In the genomic region with DNA sequence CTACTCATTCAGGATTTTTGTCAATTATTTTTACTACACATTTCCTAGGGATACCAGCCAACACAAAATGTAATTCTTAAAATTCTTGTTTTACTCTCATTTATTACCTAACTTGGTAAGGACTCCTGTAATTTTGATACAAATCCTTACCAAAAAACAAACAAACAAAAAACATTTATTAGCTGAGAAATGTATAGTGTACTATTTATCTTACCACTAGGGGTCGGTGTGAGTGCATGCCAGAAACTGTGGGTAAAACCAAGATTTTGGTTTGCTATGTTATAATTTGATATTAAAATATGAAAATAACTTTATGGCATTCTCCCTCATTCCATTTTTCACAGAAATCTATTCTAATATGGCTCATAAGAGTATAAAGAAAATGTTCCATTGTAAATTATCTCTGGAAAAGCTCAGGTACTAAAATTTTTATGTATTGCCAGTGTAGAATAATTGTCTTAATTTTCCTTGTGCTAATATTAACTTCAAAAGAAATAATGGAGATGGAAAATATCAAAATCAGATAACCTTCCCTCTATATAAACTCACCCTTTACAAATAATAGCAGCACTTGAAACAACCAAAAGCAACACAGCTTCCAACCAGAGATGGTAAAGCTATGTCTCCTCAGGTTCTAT, we compare ENCODE assay signal across 9 cellular contexts.
DNase-seq lines count a peak whose midpoint lies in the region; ATAC-seq and TF ChIP-seq lines count a peak whose summit lies in the region.
"Had no signal": no experiment of that assay in that cellular context is flagged by ENCODE, and none has a peak within 500 bp of the region (broad histone marks: within the 10 kb centered on the region; RNA-seq: fewer than 3 reads in every experiment).

No MANE protein-coding gene starts in this region.

- H3K4me1 ChIP-seq in right lobe of liver (no peaks in the 10 kb centered on the region), ascending aorta (no peaks in the 10 kb centered on the region)

- ATAC-seq in right lobe of liver, result no peak
- ATAC-seq in activated CD8-positive, alpha-beta memory T cell treated with anti-CD3 and anti-CD28 coated beads, Interleukin-2, amount 10 ng/mL, durations not matched to agents 7 days and 5 days, result no peak

- no peaks in the 10 kb centered on the region for H3K9me3 ChIP-seq in right lobe of liver
- no peaks in the 10 kb centered on the region for H3K9me3 ChIP-seq in ascending aorta

- no peak overlapping the region for H3K27ac Mint-ChIP-seq in activated naive CD8-positive, alpha-beta T cell treated with anti-CD3 and anti-CD28 coated beads for 36 hours
- H3K27ac Mint-ChIP-seq in activated CD8-positive, alpha-beta memory T cell treated with anti-CD3 and anti-CD28 coated beads, Interleukin-2, amount 10 ng/mL, durations not matched to agents 7 days and 5 days, result no peak overlapping the region
- H3K27ac Mint-ChIP-seq: IgD-negative memory B cell had no signal

- H3K4me3 ChIP-seq in HFF-Myc (replicated peaks; ENCODE audit: low read depth, low read length) (no peak overlapping the region), right lobe of liver (no peak overlapping the region), ascending aorta (no peak overlapping the region)

- H3K36me3 ChIP-seq in right lobe of liver (no peaks in the 10 kb centered on the region), ascending aorta (no peaks in the 10 kb centered on the region)

- WGBS in right lobe of liver (ENCODE audit: insufficient coverage, low coverage, low lambda C conversion rate, missing lambda C conversion rate), result 4% methylated on average over 1 of the region's 1 CpG

- peak; percentile 13 for DNase-seq in DMS114 treated with DMSO at 0.1 percent for 48 hours (lab: John Stamatoyannopoulos, UW; ENCODE audit: unreplicated experiment)
- no peak for DNase-seq in HFF-Myc (ENCODE audit: extremely low read depth, low read depth)
- DNase-seq in right lobe of liver, result no peak
- no peak for DNase-seq in activated naive CD8-positive, alpha-beta T cell treated with anti-CD3 and anti-CD28 coated beads for 36 hours
- no peak for DNase-seq in activated CD8-positive, alpha-beta memory T cell treated with anti-CD3 and anti-CD28 coated beads, Interleukin-2, amount 10 ng/mL, durations not matched to agents 7 days and 5 days
- DNase-seq in NCI-H1694 (lab: John Stamatoyannopoulos, UW), result no peak
- no peak for DNase-seq in ascending aorta (ENCODE audit: low spot score in 2 of 2)

- peaks cover 1% of the 10 kb centered on the region for H3K9me3 Mint-ChIP-seq in activated naive CD8-positive, alpha-beta T cell treated with anti-CD3 and anti-CD28 coated beads for 36 hours
- no peaks in the 10 kb centered on the region for H3K9me3 Mint-ChIP-seq in activated CD8-positive, alpha-beta memory T cell treated with anti-CD3 and anti-CD28 coated beads, Interleukin-2, amount 10 ng/mL, durations not matched to agents 7 days and 5 days (ENCODE audit: low read depth)
- H3K9me3 Mint-ChIP-seq: IgD-negative memory B cell had no signal

- TF ChIP-seq CTCF in HFF-Myc (IDR thresholded peaks at IDR 0.05; ENCODE audit: low read depth, low read length, missing control alignments), result peak; percentile 66
- peak; percentile 93 for TF ChIP-seq CTCF in VCaP (conservative IDR thresholded peaks at IDR 0.05)
- TF ChIP-seq CTCF in right lobe of liver (IDR thresholded peaks at IDR 0.05), result peak; percentile 47 to 75 (median 70)
- peak in 1 of 3 experiments; percentile 51 for TF ChIP-seq CTCF in ascending aorta (IDR thresholded peaks at IDR 0.05)

- no peak overlapping the region for H3K4me3 Mint-ChIP-seq in activated naive CD8-positive, alpha-beta T cell treated with anti-CD3 and anti-CD28 coated beads for 36 hours
- H3K4me3 Mint-ChIP-seq in activated CD8-positive, alpha-beta memory T cell treated with anti-CD3 and anti-CD28 coated beads, Interleukin-2, amount 10 ng/mL, durations not matched to agents 7 days and 5 days, result no peak overlapping the region
- H3K4me3 Mint-ChIP-seq: IgD-negative memory B cell had no signal

- H3K36me3 Mint-ChIP-seq in activated naive CD8-positive, alpha-beta T cell treated with anti-CD3 and anti-CD28 coated beads for 36 hours, result no peaks in the 10 kb centered on the region
- H3K36me3 Mint-ChIP-seq in activated CD8-positive, alpha-beta memory T cell treated with anti-CD3 and anti-CD28 coated beads, Interleukin-2, amount 10 ng/mL, durations not matched to agents 7 days and 5 days, result no peaks in the 10 kb centered on the region
- H3K36me3 Mint-ChIP-seq: IgD-negative memory B cell had no signal

- H3K27me3 ChIP-seq in right lobe of liver (peaks cover 0 to 3% of the 10 kb centered on the region in 2 donors), ascending aorta (no peaks in the 10 kb centered on the region)

- intact Hi-C loops in right lobe of liver (cut with DNase I) (no loop called here), ascending aorta (cut with DNase I) (no loop called here)

- no peaks in the 10 kb centered on the region for H3K4me1 Mint-ChIP-seq in activated naive CD8-positive, alpha-beta T cell treated with anti-CD3 and anti-CD28 coated beads for 36 hours
- no peaks in the 10 kb centered on the region for H3K4me1 Mint-ChIP-seq in activated CD8-positive, alpha-beta memory T cell treated with anti-CD3 and anti-CD28 coated beads, Interleukin-2, amount 10 ng/mL, durations not matched to agents 7 days and 5 days
- H3K4me1 Mint-ChIP-seq: IgD-negative memory B cell had no signal

- no peak for TF ChIP-seq POLR2A in right lobe of liver (IDR thresholded peaks at IDR 0.05)

- no peaks in the 10 kb centered on the region for H3K27me3 Mint-ChIP-seq in activated naive CD8-positive, alpha-beta T cell treated with anti-CD3 and anti-CD28 coated beads for 36 hours
- H3K27me3 Mint-ChIP-seq in activated CD8-positive, alpha-beta memory T cell treated with anti-CD3 and anti-CD28 coated beads, Interleukin-2, amount 10 ng/mL, durations not matched to agents 7 days and 5 days, result no peaks in the 10 kb centered on the region
- H3K27me3 Mint-ChIP-seq: IgD-negative memory B cell had no signal

- CTCF ChIA-PET in activated CD8-positive, alpha-beta memory T cell treated with anti-CD3 and anti-CD28 coated beads, Interleukin-2, amount 10 ng/mL, durations not matched to agents 7 days and 5 days (lab: Charles Lee), result no interaction called here

- H3K27ac ChIP-seq in VCaP (no peak overlapping the region), right lobe of liver (no peak overlapping the region), ascending aorta (no peak overlapping the region)
